ENCODE assay signal across 13 cellular contexts in the genomic region with DNA sequence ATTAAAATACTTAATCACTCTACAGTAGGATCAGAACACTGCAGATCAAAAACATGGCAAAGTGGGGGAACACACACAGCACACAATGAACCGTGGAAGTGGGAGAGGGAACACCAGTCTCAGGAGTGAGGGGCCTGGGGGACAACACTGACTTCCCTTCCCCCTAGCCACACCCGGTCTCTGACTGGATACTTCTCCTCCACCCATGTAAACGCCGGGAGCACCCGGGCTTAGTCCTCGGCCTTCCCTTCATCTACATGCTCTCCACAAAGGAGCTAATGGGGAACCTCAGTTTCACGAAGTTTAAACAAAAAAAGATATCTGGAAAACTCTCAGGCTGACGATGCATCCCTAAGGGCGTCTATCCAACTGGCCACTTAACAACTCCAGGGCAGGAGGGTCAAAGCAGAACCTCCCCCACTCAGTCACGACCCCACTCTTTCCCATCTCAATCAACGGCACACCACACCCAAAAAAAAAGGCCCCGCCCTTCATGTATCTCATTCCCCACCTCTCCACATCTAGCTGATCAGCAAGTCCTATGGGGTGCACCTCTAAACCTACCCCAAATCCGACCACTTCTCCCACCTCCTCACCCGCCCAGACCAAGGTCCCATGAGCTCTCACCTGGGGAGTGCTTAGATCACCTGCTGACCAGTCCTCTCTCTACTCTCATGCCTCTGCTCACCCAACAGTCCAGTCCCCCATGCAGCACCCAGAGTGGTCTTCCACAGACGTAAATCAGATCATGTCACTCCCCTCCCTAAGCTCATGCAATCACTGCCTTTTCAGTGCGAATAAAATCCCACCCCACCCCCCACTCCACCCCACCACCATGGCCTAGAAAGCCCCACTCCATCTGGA. TPM values are rescaled to one million over a fixed set of nuclear protein-coding genes. Genes with fewer than 3 reads are reported as not detected.
A peak's percentile ranks its signal among the peaks of the same experiment; 100 is the strongest.
DNase-seq lines count a peak whose midpoint lies in the region; ATAC-seq and TF ChIP-seq lines count a peak whose summit lies in the region.
"Had no signal": no experiment of that assay in that cellular context is flagged by ENCODE, and none has a peak within 500 bp of the region (broad histone marks: within the 10 kb centered on the region; RNA-seq: fewer than 3 reads in every experiment).

No MANE protein-coding gene starts in this region.

- H3K27me3 Mint-ChIP-seq in glutamatergic neuron (ENCODE audit: unreplicated experiment) (peaks cover 3% of the 10 kb centered on the region), progenitor cell of endocrine pancreas (no peaks in the 10 kb centered on the region)

- TF ChIP-seq CTCF in AG10803 (conservative IDR thresholded peaks at IDR 0.05; ENCODE audit: low read length) (no peak), glutamatergic neuron (IDR thresholded peaks at IDR 0.05; ENCODE audit: partially characterized antibody, unreplicated experiment) (no peak), progenitor cell of endocrine pancreas (IDR thresholded peaks at IDR 0.05; ENCODE audit: unreplicated experiment) (no peak)

- H3K36me3 Mint-ChIP-seq in glutamatergic neuron (ENCODE audit: unreplicated experiment) (no peaks in the 10 kb centered on the region), progenitor cell of endocrine pancreas (ENCODE audit: insufficient read depth) (peaks cover 5% of the 10 kb centered on the region)

- H3K9me3 Mint-ChIP-seq in glutamatergic neuron (ENCODE audit: unreplicated experiment) = no peaks in the 10 kb centered on the region
- H3K9me3 Mint-ChIP-seq in progenitor cell of endocrine pancreas (ENCODE audit: low read depth) = no peaks in the 10 kb centered on the region

- no peak overlapping the region for H3K4me3 Mint-ChIP-seq in glutamatergic neuron (ENCODE audit: unreplicated experiment)
- H3K4me3 Mint-ChIP-seq in progenitor cell of endocrine pancreas (ENCODE audit: low read depth) = no peak overlapping the region

- ATAC-seq in SK-N-SH treated with all-trans-retinoic acid at 6 μM for 48 hours = peak; percentile 27

- H3K4me1 Mint-ChIP-seq in glutamatergic neuron (ENCODE audit: low read depth, unreplicated experiment) (peaks cover 31% of the 10 kb centered on the region), progenitor cell of endocrine pancreas (ENCODE audit: low read depth) (peaks cover 50% of the 10 kb centered on the region)

- intact Hi-C loops in head of caudate nucleus (cut with DNase I) = no loop called here

- DNase-seq in AG10803 (ENCODE audit: low read depth) (no peak), glutamatergic neuron (no peak), progenitor cell of endocrine pancreas (ENCODE audit: low spot score, unreplicated experiment) (no peak), head of caudate nucleus (no peak), NCI-H2227 (lab: John Stamatoyannopoulos, UW; ENCODE audit: unreplicated experiment) (no peak), HuH-7 (ENCODE audit: low spot score) (no peak), nucleus accumbens (lab: John Stamatoyannopoulos, UW) (no peak)
- DNase-seq: activated CD4-positive, alpha-beta T cell treated with anti-CD3 and anti-CD28 coated beads for 48 hours; amygdala; midbrain; NCI-H1105; stimulated activated CD4-positive, alpha-beta T cell treated with anti-CD3 and anti-CD28 coated beads, Interleukin-2, amount 100 ng/mL, for 48 hours had no signal

- peak overlapping the region; percentile 15 for H3K27ac Mint-ChIP-seq in glutamatergic neuron (ENCODE audit: unreplicated experiment)
- H3K27ac Mint-ChIP-seq in progenitor cell of endocrine pancreas = peak overlapping the region; percentile 89

- H3K4me3 ChIP-seq in AG10803 (ENCODE audit: low read length) = peak overlapping the region; percentile 12

TF ChIP-seq in SK-N-SH treated with all-trans-retinoic acid at 6 μM for 48 hours, 23 proteins besides CTCF, POLR2A, EP300 and RAD21:
- no peak for TF ChIP-seq ZNF8 (CRISPR knock-in tag; IDR thresholded peaks at IDR 0.05)
- TF ChIP-seq CSDC2 (CRISPR knock-in tag; IDR thresholded peaks at IDR 0.05) = no peak
- TF ChIP-seq ZNF70 (CRISPR knock-in tag; IDR thresholded peaks at IDR 0.05) = no peak
- TF ChIP-seq, protein P1, sequence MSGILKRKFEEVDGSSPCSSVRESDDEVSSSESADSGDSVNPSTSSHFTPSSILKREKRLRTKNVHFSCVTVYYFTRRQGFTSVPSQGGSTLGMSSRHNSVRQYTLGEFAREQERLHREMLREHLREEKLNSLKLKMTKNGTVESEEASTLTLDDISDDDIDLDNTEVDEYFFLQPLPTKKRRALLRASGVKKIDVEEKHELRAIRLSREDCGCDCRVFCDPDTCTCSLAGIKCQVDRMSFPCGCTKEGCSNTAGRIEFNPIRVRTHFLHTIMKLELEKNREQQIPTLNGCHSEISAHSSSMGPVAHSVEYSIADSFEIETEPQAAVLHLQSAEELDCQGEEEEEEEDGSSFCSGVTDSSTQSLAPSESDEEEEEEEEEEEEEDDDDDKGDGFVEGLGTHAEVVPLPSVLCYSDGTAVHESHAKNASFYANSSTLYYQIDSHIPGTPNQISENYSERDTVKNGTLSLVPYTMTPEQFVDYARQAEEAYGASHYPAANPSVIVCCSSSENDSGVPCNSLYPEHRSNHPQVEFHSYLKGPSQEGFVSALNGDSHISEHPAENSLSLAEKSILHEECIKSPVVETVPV (CRISPR knock-in tag; IDR thresholded peaks at IDR 0.05) = no peak

RNA-seq across cellular contexts. Expression of gene ZDHHC7, which starts 7.4 kb away (rescaled TPM):
- total RNA-seq in glutamatergic neuron (ENCODE audit: unreplicated experiment) = 43.6 TPM
- 67.3 TPM in 2 replicates for total RNA-seq in progenitor cell of endocrine pancreas

RNA-seq across cellular contexts. Expression of gene KIAA0513, which starts 23.6 kb away (rescaled TPM):
- 56.1 TPM for total RNA-seq in glutamatergic neuron (ENCODE audit: unreplicated experiment)
- total RNA-seq in progenitor cell of endocrine pancreas = 15.2 and 16.3 TPM in 2 replicates
